ENCODE assay signal across 8 cellular contexts in genomic region chr3:101803152-101803782, GRCh38. TPM values are rescaled to one million over a fixed set of nuclear protein-coding genes. Genes with fewer than 3 reads are reported as not detected.
DNase-seq lines count a peak whose midpoint lies in the region; ATAC-seq and TF ChIP-seq lines count a peak whose summit lies in the region.

No MANE protein-coding gene starts in this region.

- H3K9me3 ChIP-seq in MM.1S (replicated peaks; ENCODE audit: insufficient read depth, low read length) (no peaks in the 10 kb centered on the region), gastrocnemius medialis (no peaks in the 10 kb centered on the region)

- peaks cover 9% of the 10 kb centered on the region for H3K4me1 Mint-ChIP-seq in HFFc6 (ENCODE audit: low read depth)

- H3K27ac Mint-ChIP-seq in HFFc6: no peak overlapping the region

- no peaks in the 10 kb centered on the region for H3K27me3 ChIP-seq in MM.1S (replicated peaks; ENCODE audit: insufficient read depth, low read length)
- H3K27me3 ChIP-seq in gastrocnemius medialis: no peaks in the 10 kb centered on the region

- H2AFZ ChIP-seq in MM.1S (ENCODE audit: low read length): no peak overlapping the region

- H3F3A ChIP-seq in MM.1S (ENCODE audit: insufficient read depth, low read length): peaks cover 46% of the 10 kb centered on the region

- TF ChIP-seq CTCF in HFFc6 (IDR thresholded peaks at IDR 0.05) (peak; percentile 95), MM.1S (IDR thresholded peaks at IDR 0.05; ENCODE audit: low read length) (peak; percentile 87), gastrocnemius medialis (IDR thresholded peaks at IDR 0.05 in 4 of 5, conservative IDR thresholded peaks at IDR 0.05 in 1 of 5) (peak; percentile 67 to 86 (median 77))

- intact Hi-C loops in Right ventricle myocardium inferior (cut with DNase I): no loop called here
- intact Hi-C loops in cardiac septum (cut with DNase I): no loop called here
- intact Hi-C loops in left cardiac atrium (cut with DNase I): loop anchor here (10.0 kb wide), 1 partner anchor 732 kb away; no protein-coding TSS in a partner anchor
- intact Hi-C loops in gastrocnemius medialis (cut with DNase I; ENCODE audit: low total_unique reads): loop anchor here (5.0 to 10.0 kb wide), 2 partner anchors 282 to 424 kb away; no protein-coding TSS in a partner anchor

- no peak overlapping the region for H3K4me3 Mint-ChIP-seq in HFFc6

- DNase-seq in Right ventricle myocardium inferior (ENCODE audit: missing footprints) (no peak), cardiac septum (ENCODE audit: low spot score) (no peak), HFFc6 (peak; percentile 62), MM.1S (peak; percentile 90), SHP77 (lab: John Stamatoyannopoulos, UW) (peak; percentile 57 to 68), amniotic epithelial cell (ENCODE audit: low read depth) (peak; percentile 77), left cardiac atrium (no peak), gastrocnemius medialis (peak in 1 of 2 donors; percentile 35)

- 0 out of 2 replicates have a peak, but pooled peaks cover 9% of the 10 kb centered on the region for H3K36me3 Mint-ChIP-seq in HFFc6 (ENCODE audit: low read depth)

- no peaks in the 10 kb centered on the region for H4K20me1 ChIP-seq in MM.1S (ENCODE audit: insufficient read depth, low read length)

- no peaks in the 10 kb centered on the region for H3K9me3 Mint-ChIP-seq in HFFc6

- no peak overlapping the region for H3K9ac ChIP-seq in MM.1S (ENCODE audit: low read length)

- H3K36me3 ChIP-seq in MM.1S (replicated peaks; ENCODE audit: insufficient read depth, low read length): peaks cover 17% of the 10 kb centered on the region
- H3K36me3 ChIP-seq in gastrocnemius medialis: peaks cover 0 to 11% of the 10 kb centered on the region in 2 donors

- H3K79me2 ChIP-seq in MM.1S (ENCODE audit: low read length): peaks cover 86% of the 10 kb centered on the region

- peak overlapping the region; percentile 37 for H3K4me2 ChIP-seq in MM.1S (ENCODE audit: low read depth, low read length)

- H3K9me2 ChIP-seq in MM.1S (replicated peaks; ENCODE audit: insufficient read depth, low read length): no peaks in the 10 kb centered on the region

- ATAC-seq in Right ventricle myocardium inferior (peak; percentile 89), left cardiac atrium (peak; percentile 88 to 94), gastrocnemius medialis (peak; percentile 96)

- H3K27ac ChIP-seq in MM.1S (ENCODE audit: low read length): peak overlapping the region; percentile 42; the same call in 1 of the 2 replicates
- peak overlapping the region in 2 of 4 donors; percentile 8 to 42 for H3K27ac ChIP-seq in gastrocnemius medialis

- H3K4me1 ChIP-seq in MM.1S (ENCODE audit: low read length) (peaks cover 48% of the 10 kb centered on the region), gastrocnemius medialis (peaks cover 0 to 31% of the 10 kb centered on the region in 2 donors)

- peak overlapping the region; percentile 10; the same call in 1 of the 2 replicates for H3K4me3 ChIP-seq in MM.1S (ENCODE audit: low read length)
- no peak overlapping the region for H3K4me3 ChIP-seq in gastrocnemius medialis

- TF ChIP-seq POLR2A in gastrocnemius medialis (IDR thresholded peaks at IDR 0.05): no peak

- H3K27me3 Mint-ChIP-seq in HFFc6 (ENCODE audit: insufficient read depth): no peaks in the 10 kb centered on the region; the same call in 1 of the 2 replicates

- in situ Hi-C loops in gastrocnemius medialis (cut with MboI; ENCODE audit: low sequenced_read_pairs in 4 of 4): loop anchor here (5.0 to 25.0 kb wide), 3 partner anchors 424 to 734 kb away; no protein-coding TSS in a partner anchor

RNA-seq across cellular contexts. Expression of gene NXPE3, which starts 24.3 kb away (rescaled TPM):
- 42.0 TPM for total RNA-seq in Right ventricle myocardium inferior
- total RNA-seq in cardiac septum: 26.9 TPM
- 10 to 100 TPM; 37.7 to 44.3 (median 41.0) TPM for total RNA-seq in HFFc6 (2021; fragmentation: NEBNext Ultra II Directional; extraction: Animal tissue kit (Norgen Biotek cat#: 25700))
- 10 to 100 TPM; 34.2 to 35.1 TPM for total RNA-seq in left cardiac atrium
- 10 to 100 TPM; 31.5 to 52.0 (median 44.5) TPM for total RNA-seq in gastrocnemius medialis

RNA-seq across cellular contexts. Expression of gene NFKBIZ, which starts 46.0 kb away (rescaled TPM):
- 14.8 TPM for total RNA-seq in Right ventricle myocardium inferior
- 16.0 TPM for total RNA-seq in cardiac septum
- total RNA-seq in HFFc6 (2021; fragmentation: NEBNext Ultra II Directional; extraction: Animal tissue kit (Norgen Biotek cat#: 25700)): 10 to 100 TPM; 51.1 to 64.2 (median 57.8) TPM
- 10 to 100 TPM; 34.9 to 39.7 TPM for total RNA-seq in left cardiac atrium
- 10 to 100 TPM in 3 of 4 donors, 1 to 10 TPM in 1; 9.2 to 25.9 (median 20.6) TPM for total RNA-seq in gastrocnemius medialis

Comparison
In these comparisons a context has a peak if more than half of its experiments do, and no peak if none do; other contexts are left out.
1. intact Hi-C loops: an anchor here in left cardiac atrium (10.0 kb wide) and gastrocnemius medialis (5.0 to 10.0 kb wide); none called in Right ventricle myocardium inferior and cardiac septum.
2. DNase-seq: peak in HFFc6 (single experiment), MM.1S (single experiment), SHP77 (2 of 2) and amniotic epithelial cell (single experiment); none in Right ventricle myocardium inferior (single experiment), cardiac septum (single experiment) and left cardiac atrium (single experiment).
3. Peak in every context shown above with its lines, with median percentiles within 50 percentile points of each other: ATAC-seq and CTCF ChIP-seq.